Comparison of ENCODE assay signal across 8 cellular contexts in genomic region chr11:35145249-35145648, GRCh38.
DNase-seq lines count a peak whose midpoint lies in the region; ATAC-seq and TF ChIP-seq lines count a peak whose summit lies in the region.

No MANE protein-coding gene starts in this region.

- peak overlapping the region; percentile 98 for H3K27ac Mint-ChIP-seq in activated naive CD8-positive, alpha-beta T cell treated with anti-CD3 and anti-CD28 coated beads, Interleukin-2, amount 50 U/mL, for 24 hours

- H3K4me3 Mint-ChIP-seq in activated naive CD8-positive, alpha-beta T cell treated with anti-CD3 and anti-CD28 coated beads, Interleukin-2, amount 50 U/mL, for 24 hours = peak overlapping the region; percentile 93

- H3K9me3 Mint-ChIP-seq in activated naive CD8-positive, alpha-beta T cell treated with anti-CD3 and anti-CD28 coated beads, Interleukin-2, amount 50 U/mL, for 24 hours = no peaks in the 10 kb centered on the region

- no peaks in the 10 kb centered on the region for H3K27me3 Mint-ChIP-seq in activated naive CD8-positive, alpha-beta T cell treated with anti-CD3 and anti-CD28 coated beads, Interleukin-2, amount 50 U/mL, for 24 hours

- peaks cover 76% of the 10 kb centered on the region for H3K36me3 Mint-ChIP-seq in activated naive CD8-positive, alpha-beta T cell treated with anti-CD3 and anti-CD28 coated beads, Interleukin-2, amount 50 U/mL, for 24 hours (ENCODE audit: low read depth)

- peak; percentile 95 for DNase-seq in GM12865 (ENCODE audit: low read depth)
- DNase-seq in activated naive CD8-positive, alpha-beta T cell treated with anti-CD3 and anti-CD28 coated beads, Interleukin-2, amount 50 U/mL, for 24 hours = peak; percentile 63
- peak; percentile 68 to 70 for DNase-seq in stimulated activated CD8-positive, alpha-beta memory T cell treated with anti-CD3 and anti-CD28 coated beads, Interleukin-15, amount 100 ng/mL, for 48 hours (ENCODE audit: low read depth in 2 of 2)
- DNase-seq in caudate nucleus (lab: John Stamatoyannopoulos, UW) = no peak
- no peak for DNase-seq in NCI-H526 treated with DMSO at 0.1 percent for 48 hours (lab: John Stamatoyannopoulos, UW)
- no peak for DNase-seq in NCI-H1930 (lab: John Stamatoyannopoulos, UW)

- TF ChIP-seq CTCF in GM12865 (IDR thresholded peaks at IDR 0.05; ENCODE audit: insufficient read depth, low read depth, low read length, missing control alignments) = no peak

- peaks cover 89% of the 10 kb centered on the region for H3K4me1 Mint-ChIP-seq in activated naive CD8-positive, alpha-beta T cell treated with anti-CD3 and anti-CD28 coated beads, Interleukin-2, amount 50 U/mL, for 24 hours

- H3K4me3 ChIP-seq in GM12865 (ENCODE audit: low read depth, low read length) = peak overlapping the region; percentile 6

- ATAC-seq in GM21360 (IDR thresholded peaks at IDR 0.05; ENCODE audit: unreplicated experiment) (peak; percentile 33), HG03520 (IDR thresholded peaks at IDR 0.05; ENCODE audit: unreplicated experiment) (peak; percentile 43)
- peak; percentile 26 for ATAC-seq in activated naive CD8-positive, alpha-beta T cell treated with anti-CD3 and anti-CD28 coated beads, Interleukin-2, amount 50 U/mL, for 24 hours

- no peak overlapping the region for H3K27ac ChIP-seq in caudate nucleus (ENCODE audit: low read depth, low read length)

Comparison
In these comparisons a context has a peak if more than half of its experiments do, and no peak if none do; other contexts are left out.
1. DNase-seq: peak in GM12865 (single experiment), activated naive CD8-positive, alpha-beta T cell treated with anti-CD3 and anti-CD28 coated beads, Interleukin-2, amount 50 U/mL, for 24 hours (single experiment) and stimulated activated CD8-positive, alpha-beta memory T cell treated with anti-CD3 and anti-CD28 coated beads, Interleukin-15, amount 100 ng/mL, for 48 hours (2 of 2); none in caudate nucleus (0 of 61), NCI-H526 treated with DMSO at 0.1 percent for 48 hours (single experiment) and NCI-H1930 (0 of 2).
2. Peak in every context shown above with its lines, with median percentiles within 50 percentile points of each other: ATAC-seq.